ENCODE assay signal across 1 cellular context in genomic region chr1:113930499-113931161, GRCh38.
TF ChIP-seq lines count a peak whose summit lies in the region.

No MANE protein-coding gene starts in this region.

TF ChIP-seq in endothelial cell of umbilical vein, 7 proteins besides CTCF, POLR2A, EP300 and RAD21 (continued from another document):
- no peak for TF ChIP-seq JUN (IDR thresholded peaks at IDR 0.05; ENCODE audit: borderline replicate concordance, insufficient read depth, insufficient read length, low read depth)
- no peak for TF ChIP-seq MYC (IDR thresholded peaks at IDR 0.05; ENCODE audit: low read depth, low read length)
- TF ChIP-seq FOS (IDR thresholded peaks at IDR 0.05; ENCODE audit: borderline replicate concordance, insufficient read depth, low read length), result no peak
- TF ChIP-seq MAX (IDR thresholded peaks at IDR 0.05; ENCODE audit: insufficient read depth, insufficient read length), result no peak
- TF ChIP-seq GATA2 (IDR thresholded peaks at IDR 0.05; ENCODE audit: insufficient read depth, insufficient read length, low read depth, low read length), result no peak
